ENCODE assay signal across 27 cellular contexts in the genomic region with DNA sequence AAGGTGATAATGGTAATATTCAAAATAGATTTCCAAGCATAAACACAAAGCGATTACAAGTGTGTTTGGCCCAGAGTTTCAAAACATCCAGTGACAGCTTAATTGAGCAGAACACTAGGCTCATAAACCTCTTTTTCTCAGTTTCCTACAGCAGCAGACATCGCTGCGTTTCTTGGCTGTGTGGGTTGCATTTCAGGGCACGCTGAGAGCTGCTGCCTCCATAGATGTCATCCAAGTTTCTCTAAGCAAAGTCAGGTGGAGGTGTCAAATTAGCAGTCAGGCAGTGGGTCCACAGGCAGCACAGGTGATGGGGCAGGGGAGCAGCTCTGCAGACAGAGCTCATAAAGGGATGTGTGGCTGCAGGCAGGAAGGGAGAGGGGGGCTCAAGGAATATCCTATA. TPM values are rescaled to one million over a fixed set of nuclear protein-coding genes. Genes with fewer than 3 reads are reported as not detected.
"Had no signal": no experiment of that assay in that cellular context is flagged by ENCODE, and none has a peak within 500 bp of the region (broad histone marks: within the 10 kb centered on the region; RNA-seq: fewer than 3 reads in every experiment).

No MANE protein-coding gene starts in this region.

- H3K27me3 ChIP-seq: pancreas, right atrium auricular region, right lobe of liver, testis, thyroid gland, transverse colon, upper lobe of left lung, vagina had no signal

- H3K4me1 Mint-ChIP-seq: immature natural killer cell; naive B cell; stimulated activated naive B cell treated with anti-CD40 and anti-IgM and Interleukin-4, amounts not matched to agents 10 μg/mL and 1 μg/mL and 100 μg/mL, for 72 hours had no signal

- ATAC-seq: left colon; pancreas; psoas muscle; right lobe of liver; stimulated activated naive B cell treated with anti-CD40 and anti-IgM and Interleukin-4, amounts not matched to agents 10 μg/mL and 1 μg/mL and 100 μg/mL, for 72 hours; stimulated activated naive CD8-positive, alpha-beta T cell treated with anti-CD3 and anti-CD28 coated beads, Interleukin-15, Interleukin-2, amounts not matched to agents 100 U/mL and 50 U/mL, for 24 hours had no signal

- H3K4me2 ChIP-seq: smooth muscle cell had no signal

- H3K4me1 ChIP-seq: left ventricle myocardium inferior, pancreas, psoas muscle, right atrium auricular region, right lobe of liver, testis, transverse colon, vagina had no signal

- DNase-seq: hypothalamus; immature natural killer cell; kidney; left colon; left ventricle myocardium inferior; mesendoderm; naive B cell; pancreas; posterior cingulate gyrus; psoas muscle; right lobe of liver; stimulated activated CD4-positive, alpha-beta T cell treated with anti-CD3 and anti-CD28 coated beads, Interleukin-12 subunit alpha, Interleukin-12 subunit beta, amount 100 ng/mL, for 4 hours; stimulated activated CD4-positive, alpha-beta T cell treated with anti-CD3 and anti-CD28 coated beads, Interleukin-15, amount 100 ng/mL, for 24 hours; stimulated activated CD4-positive, alpha-beta T cell treated with anti-CD3 and anti-CD28 coated beads, Interleukin-2, amount 100 ng/mL, for 24 hours; stimulated activated CD4-positive, alpha-beta T cell treated with anti-CD3 and anti-CD28 coated beads, Interleukin-4, amount 100 ng/mL, for 1 hour; stimulated activated naive B cell treated with anti-CD40 and anti-IgM and Interleukin-4, amounts not matched to agents 10 μg/mL and 1 μg/mL and 100 μg/mL, for 72 hours; stimulated activated naive CD8-positive, alpha-beta T cell treated with anti-CD3 and anti-CD28 coated beads, Interleukin-15, Interleukin-2, amounts not matched to agents 100 U/mL and 50 U/mL, for 24 hours; stomach; testis; thyroid gland; transverse colon; upper lobe of left lung had no signal

- H3K36me3 Mint-ChIP-seq: mesothelial cell of epicardium; naive B cell; stimulated activated naive B cell treated with anti-CD40 and anti-IgM and Interleukin-4, amounts not matched to agents 10 μg/mL and 1 μg/mL and 100 μg/mL, for 72 hours had no signal

- H3K4me3 ChIP-seq: left ventricle myocardium inferior, lung, pancreas, psoas muscle, right atrium auricular region, right lobe of liver, smooth muscle cell, stomach, testis, thyroid gland, transverse colon, upper lobe of left lung, vagina had no signal

- H3K36me3 ChIP-seq: left ventricle myocardium inferior, pancreas, right atrium auricular region, right lobe of liver, stomach, thyroid gland, transverse colon, upper lobe of left lung, vagina had no signal

- H3K4me3 Mint-ChIP-seq: immature natural killer cell; mesothelial cell of epicardium; naive B cell; stimulated activated naive B cell treated with anti-CD40 and anti-IgM and Interleukin-4, amounts not matched to agents 10 μg/mL and 1 μg/mL and 100 μg/mL, for 72 hours had no signal

- H3K27ac ChIP-seq: left ventricle myocardium inferior, pancreas, psoas muscle, right atrium auricular region, right lobe of liver, stomach, testis, thyroid gland, transverse colon, upper lobe of left lung, vagina had no signal

- H3K9me3 ChIP-seq: left ventricle myocardium inferior, pancreas, psoas muscle, right atrium auricular region, right lobe of liver, stomach, testis, thyroid gland, transverse colon, upper lobe of left lung, vagina had no signal

- H3K9me3 Mint-ChIP-seq: immature natural killer cell had no signal

- H3K27ac Mint-ChIP-seq: immature natural killer cell; naive B cell; stimulated activated naive B cell treated with anti-CD40 and anti-IgM and Interleukin-4, amounts not matched to agents 10 μg/mL and 1 μg/mL and 100 μg/mL, for 72 hours had no signal

RNA-seq across cellular contexts. Expression of gene COL13A1, which starts 50.5 kb away (rescaled TPM):
- total RNA-seq: vagina had no signal
